Comparison of ENCODE assay signal across 1 cellular context in the genomic region with DNA sequence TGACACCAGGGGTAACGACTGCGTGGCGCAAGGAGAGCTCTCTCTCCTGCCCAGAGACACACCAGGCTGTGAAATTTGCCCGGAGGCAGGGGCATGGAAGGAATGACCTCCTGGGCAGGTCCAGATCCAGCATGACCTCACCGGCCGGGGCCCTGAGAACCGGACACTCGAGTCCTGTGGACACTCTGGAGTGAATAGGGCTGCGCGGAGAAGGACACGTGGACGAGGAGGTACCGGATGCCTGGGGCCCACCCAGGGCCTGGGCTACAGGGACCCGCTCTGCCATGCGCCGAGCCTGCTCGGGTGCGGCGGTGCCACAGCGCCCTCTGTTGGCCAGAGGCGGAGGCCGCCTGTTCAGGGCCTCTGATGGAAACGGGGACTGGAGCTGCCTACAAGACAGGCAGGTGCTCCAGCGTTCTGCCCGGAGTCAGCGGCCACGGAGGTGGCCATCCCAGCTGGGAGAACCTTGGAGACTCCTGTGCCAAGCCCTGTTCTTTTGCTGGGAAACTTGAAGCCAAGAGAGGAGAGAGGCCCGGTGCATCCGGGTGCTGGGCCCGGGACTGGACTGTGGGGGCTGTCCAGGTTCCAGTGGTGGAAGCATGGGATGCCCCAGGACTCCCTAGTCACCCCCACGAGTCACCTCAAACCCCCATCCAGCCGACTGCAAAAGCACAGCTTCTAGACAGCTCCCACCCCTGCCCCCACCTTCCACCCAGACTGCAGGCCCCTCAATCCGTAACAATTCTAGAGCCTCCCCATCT.
TF ChIP-seq lines count a peak whose summit lies in the region.

No MANE protein-coding gene starts in this region.

TF ChIP-seq in HepG2, 621 proteins besides CTCF, POLR2A, EP300 and RAD21 (continued from another document and continues in another):
- TF ChIP-seq KDM5A (IDR thresholded peaks at IDR 0.05; ENCODE audit: borderline replicate concordance, low read length), result no peak
- TF ChIP-seq IRF2 (CRISPR knock-in tag; IDR thresholded peaks at IDR 0.05), result peak; percentile 55; the same call in 1 of the 2 replicates
- TF ChIP-seq ATAD3A (CRISPR knock-in tag; IDR thresholded peaks at IDR 0.05), result peak; percentile 40; the same call in 1 of the 2 replicates
- TF ChIP-seq, protein P1, sequence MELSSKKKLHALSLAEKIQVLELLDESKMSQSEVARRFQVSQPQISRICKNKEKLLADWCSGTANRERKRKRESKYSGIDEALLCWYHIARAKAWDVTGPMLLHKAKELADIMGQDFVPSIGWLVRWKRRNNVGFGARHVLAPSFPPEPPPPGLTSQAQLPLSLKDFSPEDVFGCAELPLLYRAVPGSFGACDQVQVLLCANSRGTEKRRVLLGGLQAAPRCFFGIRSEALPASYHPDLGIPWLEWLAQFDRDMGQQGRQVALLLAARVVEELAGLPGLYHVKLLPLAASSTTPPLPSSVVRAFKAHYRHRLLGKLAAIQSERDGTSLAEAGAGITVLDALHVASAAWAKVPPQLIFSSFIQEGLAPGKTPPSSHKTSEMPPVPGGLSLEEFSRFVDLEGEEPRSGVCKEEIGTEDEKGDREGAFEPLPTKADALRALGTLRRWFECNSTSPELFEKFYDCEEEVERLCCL (CRISPR knock-in tag; IDR thresholded peaks at IDR 0.05; ENCODE audit: borderline replicate concordance), result 0 out of 2 replicates have a peak, but pooled peaks have one; percentile 57
- TF ChIP-seq, protein P2, sequence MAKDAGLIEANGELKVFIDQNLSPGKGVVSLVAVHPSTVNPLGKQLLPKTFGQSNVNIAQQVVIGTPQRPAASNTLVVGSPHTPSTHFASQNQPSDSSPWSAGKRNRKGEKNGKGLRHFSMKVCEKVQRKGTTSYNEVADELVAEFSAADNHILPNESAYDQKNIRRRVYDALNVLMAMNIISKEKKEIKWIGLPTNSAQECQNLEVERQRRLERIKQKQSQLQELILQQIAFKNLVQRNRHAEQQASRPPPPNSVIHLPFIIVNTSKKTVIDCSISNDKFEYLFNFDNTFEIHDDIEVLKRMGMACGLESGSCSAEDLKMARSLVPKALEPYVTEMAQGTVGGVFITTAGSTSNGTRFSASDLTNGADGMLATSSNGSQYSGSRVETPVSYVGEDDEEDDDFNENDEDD (CRISPR knock-in tag; IDR thresholded peaks at IDR 0.05; ENCODE audit: borderline replicate concordance), result peak; percentile 53; the same call in 1 of the 2 replicates
- TF ChIP-seq TOE1 (CRISPR knock-in tag; IDR thresholded peaks at IDR 0.05), result no peak
- no peak for TF ChIP-seq ZNF180 (CRISPR knock-in tag; IDR thresholded peaks at IDR 0.05; ENCODE audit: borderline replicate concordance, low read depth)
- no peak for TF ChIP-seq NR1H2 (CRISPR knock-in tag; IDR thresholded peaks at IDR 0.05; ENCODE audit: borderline replicate concordance, low read depth)
- 0 out of 2 replicates have a peak, but pooled peaks have one; percentile 64 for TF ChIP-seq ZNF326 (CRISPR knock-in tag; IDR thresholded peaks at IDR 0.05; ENCODE audit: borderline replicate concordance)
- TF ChIP-seq ZMYM4 (CRISPR knock-in tag; IDR thresholded peaks at IDR 0.05), result no peak
- 0 out of 2 replicates have a peak, but pooled peaks have one; percentile 36 for TF ChIP-seq ISL2 (CRISPR knock-in tag; IDR thresholded peaks at IDR 0.05)
- TF ChIP-seq SAP130 (CRISPR knock-in tag; IDR thresholded peaks at IDR 0.05; ENCODE audit: low read depth), result peak; percentile 76
- no peak for TF ChIP-seq XBP1 (CRISPR knock-in tag; IDR thresholded peaks at IDR 0.05)
- peak; percentile 86; the same call in 1 of the 2 replicates for TF ChIP-seq ZNF556 (CRISPR knock-in tag; IDR thresholded peaks at IDR 0.05; ENCODE audit: borderline replicate concordance)
- no peak for TF ChIP-seq EZH2 (conservative IDR thresholded peaks at IDR 0.05; ENCODE audit: low read depth, low read length)
- peak; percentile 58; the same call in 1 of the 2 replicates for TF ChIP-seq KDM4B (CRISPR knock-in tag; IDR thresholded peaks at IDR 0.05)
- TF ChIP-seq ZNF441 (CRISPR knock-in tag; IDR thresholded peaks at IDR 0.05; ENCODE audit: borderline replicate concordance), result peak; percentile 78; the same call in 1 of the 2 replicates
- TF ChIP-seq ZBTB38 (CRISPR knock-in tag; IDR thresholded peaks at IDR 0.05), result 0 out of 2 replicates have a peak, but pooled peaks have one; percentile 43
- TF ChIP-seq ARHGAP35 (CRISPR knock-in tag; IDR thresholded peaks at IDR 0.05; ENCODE audit: borderline replicate concordance), result 0 out of 2 replicates have a peak, but pooled peaks have one; percentile 45
- TF ChIP-seq ZNF850 (CRISPR knock-in tag; conservative IDR thresholded peaks at IDR 0.05), result 0 out of 2 replicates have a peak, but pooled peaks have one; percentile 41
- TF ChIP-seq NRL (CRISPR knock-in tag; IDR thresholded peaks at IDR 0.05; ENCODE audit: borderline replicate concordance), result no peak
- no peak for TF ChIP-seq ZFP37 (CRISPR knock-in tag; IDR thresholded peaks at IDR 0.05; ENCODE audit: borderline replicate concordance)
- TF ChIP-seq IKZF4 (CRISPR knock-in tag; IDR thresholded peaks at IDR 0.05; ENCODE audit: borderline replicate concordance, low read depth, not compliant biosample characterization), result peak; percentile 38
- TF ChIP-seq, protein P3, sequence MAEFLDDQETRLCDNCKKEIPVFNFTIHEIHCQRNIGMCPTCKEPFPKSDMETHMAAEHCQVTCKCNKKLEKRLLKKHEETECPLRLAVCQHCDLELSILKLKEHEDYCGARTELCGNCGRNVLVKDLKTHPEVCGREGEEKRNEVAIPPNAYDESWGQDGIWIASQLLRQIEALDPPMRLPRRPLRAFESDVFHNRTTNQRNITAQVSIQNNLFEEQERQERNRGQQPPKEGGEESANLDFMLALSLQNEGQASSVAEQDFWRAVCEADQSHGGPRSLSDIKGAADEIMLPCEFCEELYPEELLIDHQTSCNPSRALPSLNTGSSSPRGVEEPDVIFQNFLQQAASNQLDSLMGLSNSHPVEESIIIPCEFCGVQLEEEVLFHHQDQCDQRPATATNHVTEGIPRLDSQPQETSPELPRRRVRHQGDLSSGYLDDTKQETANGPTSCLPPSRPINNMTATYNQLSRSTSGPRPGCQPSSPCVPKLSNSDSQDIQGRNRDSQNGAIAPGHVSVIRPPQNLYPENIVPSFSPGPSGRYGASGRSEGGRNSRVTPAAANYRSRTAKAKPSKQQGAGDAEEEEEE (CRISPR knock-in tag; IDR thresholded peaks at IDR 0.05; ENCODE audit: borderline replicate concordance), result no peak; the same call in 1 of the 2 replicates
- no peak for TF ChIP-seq NBN (conservative IDR thresholded peaks at IDR 0.05)
- no peak; the same call in 1 of the 2 replicates for TF ChIP-seq ZNF563 (CRISPR knock-in tag; IDR thresholded peaks at IDR 0.05)
- TF ChIP-seq ATF7 (IDR thresholded peaks at IDR 0.05), result no peak
- TF ChIP-seq ATF7 (CRISPR knock-in tag; IDR thresholded peaks at IDR 0.05), result peak; percentile 78; the same call in 1 of the 2 replicates
- TF ChIP-seq, protein P4, sequence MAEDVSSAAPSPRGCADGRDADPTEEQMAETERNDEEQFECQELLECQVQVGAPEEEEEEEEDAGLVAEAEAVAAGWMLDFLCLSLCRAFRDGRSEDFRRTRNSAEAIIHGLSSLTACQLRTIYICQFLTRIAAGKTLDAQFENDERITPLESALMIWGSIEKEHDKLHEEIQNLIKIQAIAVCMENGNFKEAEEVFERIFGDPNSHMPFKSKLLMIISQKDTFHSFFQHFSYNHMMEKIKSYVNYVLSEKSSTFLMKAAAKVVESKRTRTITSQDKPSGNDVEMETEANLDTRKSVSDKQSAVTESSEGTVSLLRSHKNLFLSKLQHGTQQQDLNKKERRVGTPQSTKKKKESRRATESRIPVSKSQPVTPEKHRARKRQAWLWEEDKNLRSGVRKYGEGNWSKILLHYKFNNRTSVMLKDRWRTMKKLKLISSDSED (CRISPR knock-in tag; IDR thresholded peaks at IDR 0.05), result no peak
- 0 out of 2 replicates have a peak, but pooled peaks have one; percentile 26 for TF ChIP-seq SIN3A (IDR thresholded peaks at IDR 0.05; ENCODE audit: borderline replicate concordance, low read depth, low read length)
- TF ChIP-seq TRIM24 (CRISPR knock-in tag; IDR thresholded peaks at IDR 0.05), result no peak
- TF ChIP-seq SIN3B (IDR thresholded peaks at IDR 0.05; ENCODE audit: low read length), result no peak
- no peak for TF ChIP-seq ZSCAN12 (CRISPR knock-in tag; IDR thresholded peaks at IDR 0.05)
- peak; percentile 49 to 63; a peak in 2 of 4 replicates for TF ChIP-seq NR2F1 (CRISPR knock-in tag; IDR thresholded peaks at IDR 0.05)
- TF ChIP-seq, protein P5, sequence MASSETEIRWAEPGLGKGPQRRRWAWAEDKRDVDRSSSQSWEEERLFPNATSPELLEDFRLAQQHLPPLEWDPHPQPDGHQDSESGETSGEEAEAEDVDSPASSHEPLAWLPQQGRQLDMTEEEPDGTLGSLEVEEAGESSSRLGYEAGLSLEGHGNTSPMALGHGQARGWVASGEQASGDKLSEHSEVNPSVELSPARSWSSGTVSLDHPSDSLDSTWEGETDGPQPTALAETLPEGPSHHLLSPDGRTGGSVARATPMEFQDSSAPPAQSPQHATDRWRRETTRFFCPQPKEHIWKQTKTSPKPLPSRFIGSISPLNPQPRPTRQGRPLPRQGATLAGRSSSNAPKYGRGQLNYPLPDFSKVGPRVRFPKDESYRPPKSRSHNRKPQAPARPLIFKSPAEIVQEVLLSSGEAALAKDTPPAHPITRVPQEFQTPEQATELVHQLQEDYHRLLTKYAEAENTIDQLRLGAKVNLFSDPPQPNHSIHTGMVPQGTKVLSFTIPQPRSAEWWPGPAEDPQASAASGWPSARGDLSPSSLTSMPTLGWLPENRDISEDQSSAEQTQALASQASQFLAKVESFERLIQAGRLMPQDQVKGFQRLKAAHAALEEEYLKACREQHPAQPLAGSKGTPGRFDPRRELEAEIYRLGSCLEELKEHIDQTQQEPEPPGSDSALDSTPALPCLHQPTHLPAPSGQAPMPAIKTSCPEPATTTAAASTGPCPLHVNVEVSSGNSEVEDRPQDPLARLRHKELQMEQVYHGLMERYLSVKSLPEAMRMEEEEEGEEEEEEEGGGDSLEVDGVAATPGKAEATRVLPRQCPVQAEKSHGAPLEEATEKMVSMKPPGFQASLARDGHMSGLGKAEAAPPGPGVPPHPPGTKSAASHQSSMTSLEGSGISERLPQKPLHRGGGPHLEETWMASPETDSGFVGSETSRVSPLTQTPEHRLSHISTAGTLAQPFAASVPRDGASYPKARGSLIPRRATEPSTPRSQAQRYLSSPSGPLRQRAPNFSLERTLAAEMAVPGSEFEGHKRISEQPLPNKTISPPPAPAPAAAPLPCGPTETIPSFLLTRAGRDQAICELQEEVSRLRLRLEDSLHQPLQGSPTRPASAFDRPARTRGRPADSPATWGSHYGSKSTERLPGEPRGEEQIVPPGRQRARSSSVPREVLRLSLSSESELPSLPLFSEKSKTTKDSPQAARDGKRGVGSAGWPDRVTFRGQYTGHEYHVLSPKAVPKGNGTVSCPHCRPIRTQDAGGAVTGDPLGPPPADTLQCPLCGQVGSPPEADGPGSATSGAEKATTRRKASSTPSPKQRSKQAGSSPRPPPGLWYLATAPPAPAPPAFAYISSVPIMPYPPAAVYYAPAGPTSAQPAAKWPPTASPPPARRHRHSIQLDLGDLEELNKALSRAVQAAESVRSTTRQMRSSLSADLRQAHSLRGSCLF (CRISPR knock-in tag; IDR thresholded peaks at IDR 0.05; ENCODE audit: borderline replicate concordance), result no peak
- no peak; the same call in 1 of the 2 replicates for TF ChIP-seq ZNF256 (CRISPR knock-in tag; conservative IDR thresholded peaks at IDR 0.05)
- no peak for TF ChIP-seq RFX1 (IDR thresholded peaks at IDR 0.05)
- TF ChIP-seq KAT7 (CRISPR knock-in tag; IDR thresholded peaks at IDR 0.05; ENCODE audit: borderline replicate concordance), result peak; percentile 84; the same call in 1 of the 2 replicates
- TF ChIP-seq ZNF605 (CRISPR knock-in tag; IDR thresholded peaks at IDR 0.05), result peak; percentile 36; the same call in 1 of the 2 replicates
- peak; percentile 83; the same call in 1 of the 2 replicates for TF ChIP-seq ZNF607 (CRISPR knock-in tag; IDR thresholded peaks at IDR 0.05; ENCODE audit: borderline replicate concordance)
- TF ChIP-seq HDAC2 (CRISPR knock-in tag; IDR thresholded peaks at IDR 0.05), result 0 out of 2 replicates have a peak, but pooled peaks have one; percentile 51
- TF ChIP-seq, protein P6, sequence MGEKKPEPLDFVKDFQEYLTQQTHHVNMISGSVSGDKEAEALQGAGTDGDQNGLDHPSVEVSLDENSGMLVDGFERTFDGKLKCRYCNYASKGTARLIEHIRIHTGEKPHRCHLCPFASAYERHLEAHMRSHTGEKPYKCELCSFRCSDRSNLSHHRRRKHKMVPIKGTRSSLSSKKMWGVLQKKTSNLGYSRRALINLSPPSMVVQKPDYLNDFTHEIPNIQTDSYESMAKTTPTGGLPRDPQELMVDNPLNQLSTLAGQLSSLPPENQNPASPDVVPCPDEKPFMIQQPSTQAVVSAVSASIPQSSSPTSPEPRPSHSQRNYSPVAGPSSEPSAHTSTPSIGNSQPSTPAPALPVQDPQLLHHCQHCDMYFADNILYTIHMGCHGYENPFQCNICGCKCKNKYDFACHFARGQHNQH (CRISPR knock-in tag; IDR thresholded peaks at IDR 0.05), result peak; percentile 75; the same call in 1 of the 2 replicates
- peak; percentile 84 for TF ChIP-seq ZNF124 (CRISPR knock-in tag; IDR thresholded peaks at IDR 0.05)
- no peak for TF ChIP-seq AKAP8 (CRISPR knock-in tag; IDR thresholded peaks at IDR 0.05)
- peak; percentile 88; the same call in 1 of the 2 replicates for TF ChIP-seq ZFP41 (CRISPR knock-in tag; IDR thresholded peaks at IDR 0.05; ENCODE audit: borderline replicate concordance)
- peak; percentile 27; the same call in 1 of the 2 replicates for TF ChIP-seq ZNF333 (CRISPR knock-in tag; IDR thresholded peaks at IDR 0.05; ENCODE audit: borderline replicate concordance)
- 0 out of 2 replicates have a peak, but pooled peaks have one; percentile 64 for TF ChIP-seq RELA (CRISPR knock-in tag; IDR thresholded peaks at IDR 0.05)
- no peak for TF ChIP-seq CREB1 (IDR thresholded peaks at IDR 0.05)
- no peak for TF ChIP-seq CREB1 (CRISPR knock-in tag; IDR thresholded peaks at IDR 0.05)
- no peak for TF ChIP-seq ZNF558 (CRISPR knock-in tag; IDR thresholded peaks at IDR 0.05; ENCODE audit: borderline replicate concordance)
- no peak for TF ChIP-seq DPF2 (CRISPR knock-in tag; IDR thresholded peaks at IDR 0.05; ENCODE audit: borderline replicate concordance, low read depth)
- no peak for TF ChIP-seq TBL1XR1 (IDR thresholded peaks at IDR 0.05; ENCODE audit: borderline replicate concordance, low read length, partially characterized antibody)
- TF ChIP-seq, protein P7, sequence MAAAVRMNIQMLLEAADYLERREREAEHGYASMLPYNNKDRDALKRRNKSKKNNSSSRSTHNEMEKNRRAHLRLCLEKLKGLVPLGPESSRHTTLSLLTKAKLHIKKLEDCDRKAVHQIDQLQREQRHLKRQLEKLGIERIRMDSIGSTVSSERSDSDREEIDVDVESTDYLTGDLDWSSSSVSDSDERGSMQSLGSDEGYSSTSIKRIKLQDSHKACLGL (CRISPR knock-in tag; IDR thresholded peaks at IDR 0.05), result peak; percentile 65; the same call in 1 of the 2 replicates
- TF ChIP-seq RARA (CRISPR knock-in tag; IDR thresholded peaks at IDR 0.05), result peak; percentile 42; the same call in 1 of the 2 replicates
- TF ChIP-seq KAT2B (IDR thresholded peaks at IDR 0.05; ENCODE audit: borderline replicate concordance, low read depth, low read length), result no peak
- no peak for TF ChIP-seq PHF21A (CRISPR knock-in tag; IDR thresholded peaks at IDR 0.05)
- peak; percentile 42 for TF ChIP-seq AGO1 (IDR thresholded peaks at IDR 0.05; ENCODE audit: low read depth, low read length, poor library complexity, severe bottlenecking)
